10 cellular contexts compared by ENCODE assay signal in the genomic region with DNA sequence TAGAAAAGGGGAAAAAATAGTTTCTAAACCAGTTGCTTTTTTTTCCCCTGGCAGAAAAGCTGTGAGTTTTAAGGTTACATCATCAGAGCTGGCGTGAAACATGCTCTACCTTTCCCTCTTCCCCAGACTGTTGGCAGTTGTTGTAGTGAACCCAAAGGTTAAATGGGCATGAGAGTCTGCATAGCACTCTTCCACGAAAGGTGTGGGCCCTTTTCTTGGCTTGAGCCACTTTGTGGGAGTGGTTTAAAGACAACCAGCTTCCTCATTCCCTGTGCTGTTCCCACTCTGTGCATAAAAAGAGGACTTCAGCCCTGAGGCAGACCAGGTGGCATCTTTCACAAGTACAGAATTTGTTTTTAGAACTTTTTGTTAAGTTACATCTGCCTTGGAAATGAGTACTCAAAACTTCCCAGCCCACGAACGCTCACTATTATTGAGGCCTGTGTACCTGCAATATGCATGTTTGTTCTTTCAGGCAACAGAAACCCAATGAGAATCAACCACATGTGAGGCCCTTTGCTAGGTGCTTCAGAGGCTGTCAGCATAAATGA.
DNase-seq lines count a peak whose midpoint lies in the region; ATAC-seq, FAIRE-seq and TF ChIP-seq lines count a peak whose summit lies in the region.
"Had no signal": no experiment of that assay in that cellular context is flagged by ENCODE, and none has a peak within 500 bp of the region (broad histone marks: within the 10 kb centered on the region; RNA-seq: fewer than 3 reads in every experiment).

No MANE protein-coding gene starts in this region.

- no peak overlapping the region for H2AFZ ChIP-seq in GM23338

- H3K4me3 Mint-ChIP-seq in GM23338 = no peak overlapping the region
- H3K4me3 Mint-ChIP-seq in activated naive CD4-positive, alpha-beta T cell treated with anti-CD3 and anti-CD28 coated beads, Interleukin-2, amount 10 ng/mL, durations not matched to agents 7 days and 5 days = no peak overlapping the region
- no peak overlapping the region for H3K4me3 Mint-ChIP-seq in type B pancreatic cell

- H3K4me2 ChIP-seq in A549 (no peak overlapping the region), GM23338 (no peak overlapping the region)

- H3K4me1 ChIP-seq in A549 (peaks cover 39% of the 10 kb centered on the region), GM23338 (ENCODE audit: insufficient read depth) (no peaks in the 10 kb centered on the region), right lobe of liver (peaks cover 0 to 22% (median 3%) of the 10 kb centered on the region in 4 donors)

- no peaks in the 10 kb centered on the region for H3K36me3 ChIP-seq in GM23338 (ENCODE audit: insufficient read depth)
- no peaks in the 10 kb centered on the region for H3K36me3 ChIP-seq in right lobe of liver

- no peak overlapping the region for H3K27ac Mint-ChIP-seq in GM23338
- H3K27ac Mint-ChIP-seq in activated naive CD4-positive, alpha-beta T cell treated with anti-CD3 and anti-CD28 coated beads, Interleukin-2, amount 10 ng/mL, durations not matched to agents 7 days and 5 days = peak overlapping the region; percentile 80
- no peak overlapping the region for H3K27ac Mint-ChIP-seq in type B pancreatic cell

- CTCF ChIA-PET in A549 (lab: Yijun Ruan, JAX) = no interaction called here
- CTCF ChIA-PET in activated naive CD4-positive, alpha-beta T cell treated with anti-CD3 and anti-CD28 coated beads, Interleukin-2, amount 10 ng/mL, durations not matched to agents 7 days and 5 days (lab: Charles Lee) = no interaction called here

- H3K4me1 Mint-ChIP-seq in GM23338 (no peaks in the 10 kb centered on the region), type B pancreatic cell (ENCODE audit: unreplicated experiment) (peaks cover 18% of the 10 kb centered on the region)
- peaks cover 22% of the 10 kb centered on the region for H3K4me1 Mint-ChIP-seq in activated naive CD4-positive, alpha-beta T cell treated with anti-CD3 and anti-CD28 coated beads, Interleukin-2, amount 10 ng/mL, durations not matched to agents 7 days and 5 days

- H3K27me3 Mint-ChIP-seq in GM23338 (ENCODE audit: insufficient read depth, low read depth, poor library complexity) (no peaks in the 10 kb centered on the region), type B pancreatic cell (no peaks in the 10 kb centered on the region)
- no peaks in the 10 kb centered on the region for H3K27me3 Mint-ChIP-seq in activated naive CD4-positive, alpha-beta T cell treated with anti-CD3 and anti-CD28 coated beads, Interleukin-2, amount 10 ng/mL, durations not matched to agents 7 days and 5 days

- H3K9me3 Mint-ChIP-seq in GM23338 (no peaks in the 10 kb centered on the region; the same call in 2 of the 3 replicates), type B pancreatic cell (no peaks in the 10 kb centered on the region)
- no peaks in the 10 kb centered on the region for H3K9me3 Mint-ChIP-seq in activated naive CD4-positive, alpha-beta T cell treated with anti-CD3 and anti-CD28 coated beads, Interleukin-2, amount 10 ng/mL, durations not matched to agents 7 days and 5 days

- ATAC-seq in A549 = peak; percentile 30 to 51; a peak in 3 of 6 replicates
- ATAC-seq in GM23338 = no peak
- ATAC-seq in right lobe of liver = peak; percentile 99 to 100 (median 100)
- ATAC-seq in HG03457 (IDR thresholded peaks at IDR 0.05; ENCODE audit: unreplicated experiment) = no peak

- 71% methylated on average over 4 of the region's 4 CpGs for WGBS in A549 (ENCODE audit: missing lambda C conversion rate)
- 17% methylated on average over 4 of the region's 4 CpGs for WGBS in right lobe of liver (ENCODE audit: insufficient coverage, low coverage, low lambda C conversion rate, missing lambda C conversion rate)

- H3K9me3 ChIP-seq in A549 = no peaks in the 10 kb centered on the region
- H3K9me3 ChIP-seq in right lobe of liver = no peaks in the 10 kb centered on the region

- H3K4me3 ChIP-seq in A549 (no peak overlapping the region), GM23338 (no peak overlapping the region), right lobe of liver (no peak overlapping the region)
- H3K4me3 ChIP-seq: coronary artery had no signal

- no peak for FAIRE-seq in A549 (lab: Jason Lieb, UNC)

- intact Hi-C loops in right lobe of liver (cut with DNase I) = no loop called here

- H3F3A ChIP-seq in GM23338 (replicated peaks; ENCODE audit: low read depth) = no peaks in the 10 kb centered on the region

- no peaks in the 10 kb centered on the region for H3K79me2 ChIP-seq in GM23338 (replicated peaks; ENCODE audit: insufficient read depth)

- H3K36me3 Mint-ChIP-seq in GM23338 (ENCODE audit: low read depth) = peaks cover 4% of the 10 kb centered on the region; the same call in 2 of the 3 replicates
- H3K36me3 Mint-ChIP-seq in activated naive CD4-positive, alpha-beta T cell treated with anti-CD3 and anti-CD28 coated beads, Interleukin-2, amount 10 ng/mL, durations not matched to agents 7 days and 5 days = peaks cover 20% of the 10 kb centered on the region
- H3K36me3 Mint-ChIP-seq in type B pancreatic cell = peaks cover 9% of the 10 kb centered on the region

- H3K27me3 ChIP-seq in GM23338 (ENCODE audit: insufficient read depth) (no peaks in the 10 kb centered on the region), right lobe of liver (no peaks in the 10 kb centered on the region)

- DNase-seq in A549 (ENCODE audit: low read depth in 1 of 2, low spot score in 1 of 2) (peak in 1 of 2 experiments; percentile 11), GM23338 (ENCODE audit: low spot score) (peak; percentile 2), right lobe of liver (peak; percentile 60 to 91 (median 83)), type B pancreatic cell (ENCODE audit: extremely low spot score, unreplicated experiment) (no peak), NCI-H774 (lab: John Stamatoyannopoulos, UW) (no peak), cerebellar cortex (ENCODE audit: low spot score) (no peak)
- peak; percentile 26 for DNase-seq in activated naive CD4-positive, alpha-beta T cell treated with anti-CD3 and anti-CD28 coated beads, Interleukin-2, amount 10 ng/mL, durations not matched to agents 7 days and 5 days
- DNase-seq: NCI-H2107 had no signal

- TF ChIP-seq EP300 in A549 (IDR thresholded peaks at IDR 0.05) = no peak

- H4K20me1 ChIP-seq in GM23338 (replicated peaks; ENCODE audit: insufficient read depth) = no peaks in the 10 kb centered on the region

- no peak for TF ChIP-seq RAD21 in A549 (conservative IDR thresholded peaks at IDR 0.05 in 1 of 2, IDR thresholded peaks at IDR 0.05 in 1 of 2)

- H3K9me2 ChIP-seq in GM23338 (ENCODE audit: insufficient read depth) = no peaks in the 10 kb centered on the region

- H3K27ac ChIP-seq in A549 (peak overlapping the region in 1 of 2 experiments; percentile 64; a peak in 3 of 6 replicates), GM23338 (ENCODE audit: low read depth) (no peak overlapping the region), right lobe of liver (peak overlapping the region; percentile 56 to 70 (median 64))

- no peak for TF ChIP-seq CTCF in A549 (IDR thresholded peaks at IDR 0.05)
- no peak for TF ChIP-seq CTCF in GM23338 (conservative IDR thresholded peaks at IDR 0.05; ENCODE audit: low read depth in 2 of 2)
- TF ChIP-seq CTCF in right lobe of liver (IDR thresholded peaks at IDR 0.05) = no peak
- TF ChIP-seq CTCF in type B pancreatic cell (conservative IDR thresholded peaks at IDR 0.05) = no peak

- POLR2A ChIA-PET in A549 (lab: Yijun Ruan, JAX) = interaction anchor here (0.6 to 0.7 kb wide), 2 partner anchors 80 to 634 kb away, joined by 3 to 9 read pairs; no protein-coding TSS in a partner anchor

- no peak for TF ChIP-seq POLR2A in A549 (IDR thresholded peaks at IDR 0.05; ENCODE audit: low read length)
- TF ChIP-seq POLR2A in right lobe of liver (IDR thresholded peaks at IDR 0.05) = peak; percentile 47

TF ChIP-seq in A549, 52 proteins besides CTCF, POLR2A, EP300 and RAD21:
- TF ChIP-seq, protein P1, sequence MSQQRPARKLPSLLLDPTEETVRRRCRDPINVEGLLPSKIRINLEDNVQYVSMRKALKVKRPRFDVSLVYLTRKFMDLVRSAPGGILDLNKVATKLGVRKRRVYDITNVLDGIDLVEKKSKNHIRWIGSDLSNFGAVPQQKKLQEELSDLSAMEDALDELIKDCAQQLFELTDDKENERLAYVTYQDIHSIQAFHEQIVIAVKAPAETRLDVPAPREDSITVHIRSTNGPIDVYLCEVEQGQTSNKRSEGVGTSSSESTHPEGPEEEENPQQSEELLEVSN (IDR thresholded peaks at IDR 0.05; ENCODE audit: borderline replicate concordance, low read depth) = no peak
- no peak for TF ChIP-seq MYC (IDR thresholded peaks at IDR 0.05; ENCODE audit: borderline replicate concordance, low read length)

TF ChIP-seq in GM23338, 12 proteins besides CTCF, POLR2A, EP300 and RAD21 (continues in another document):
- TF ChIP-seq CREB1 (CRISPR knock-in tag; IDR thresholded peaks at IDR 0.05; ENCODE audit: low read depth) = no peak
- TF ChIP-seq, protein P2, sequence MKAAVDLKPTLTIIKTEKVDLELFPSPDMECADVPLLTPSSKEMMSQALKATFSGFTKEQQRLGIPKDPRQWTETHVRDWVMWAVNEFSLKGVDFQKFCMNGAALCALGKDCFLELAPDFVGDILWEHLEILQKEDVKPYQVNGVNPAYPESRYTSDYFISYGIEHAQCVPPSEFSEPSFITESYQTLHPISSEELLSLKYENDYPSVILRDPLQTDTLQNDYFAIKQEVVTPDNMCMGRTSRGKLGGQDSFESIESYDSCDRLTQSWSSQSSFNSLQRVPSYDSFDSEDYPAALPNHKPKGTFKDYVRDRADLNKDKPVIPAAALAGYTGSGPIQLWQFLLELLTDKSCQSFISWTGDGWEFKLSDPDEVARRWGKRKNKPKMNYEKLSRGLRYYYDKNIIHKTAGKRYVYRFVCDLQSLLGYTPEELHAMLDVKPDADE (IDR thresholded peaks at IDR 0.05) = no peak
- no peak for TF ChIP-seq POLR2AphosphoS5 (IDR thresholded peaks at IDR 0.05; ENCODE audit: low read depth)
- TF ChIP-seq EZH2 (IDR thresholded peaks at IDR 0.05; ENCODE audit: low read depth, unreplicated experiment) = no peak
- no peak for TF ChIP-seq STAT1 (IDR thresholded peaks at IDR 0.05; ENCODE audit: unreplicated experiment)
- TF ChIP-seq EZH2phosphoT487 (IDR thresholded peaks at IDR 0.05; ENCODE audit: unreplicated experiment) = no peak
- no peak for TF ChIP-seq JUNB (IDR thresholded peaks at IDR 0.05; ENCODE audit: unreplicated experiment)

Comparison
In these comparisons a context has a peak if more than half of its experiments do, and no peak if none do; other contexts are left out.
1. ATAC-seq: peak in A549 (2 of 2) and right lobe of liver (4 of 4); none in GM23338 (single experiment) and HG03457 (single experiment).
2. DNase-seq: peak in GM23338 (single experiment), activated naive CD4-positive, alpha-beta T cell treated with anti-CD3 and anti-CD28 coated beads, Interleukin-2, amount 10 ng/mL, durations not matched to agents 7 days and 5 days (single experiment) and right lobe of liver (3 of 3); none in type B pancreatic cell (single experiment), NCI-H774 (single experiment) and cerebellar cortex (single experiment).